ENCODE assay signal across 21 cellular contexts in genomic region chr2:156155319-156155718, GRCh38.
"Had no signal": no experiment of that assay in that cellular context is flagged by ENCODE, and none has a peak within 500 bp of the region (broad histone marks: within the 10 kb centered on the region; RNA-seq: fewer than 3 reads in every experiment).

No MANE protein-coding gene starts in this region.

- H3K4me3 ChIP-seq: coronary artery, dorsolateral prefrontal cortex, esophagus muscularis mucosa, gastrocnemius medialis, heart right ventricle, left lung, lower lobe of right lung, mucosa of descending colon had no signal

- H3K27ac Mint-ChIP-seq: mesothelial cell of epicardium, naive B cell had no signal

- H3K9me3 ChIP-seq: esophagus muscularis mucosa, gastrocnemius medialis, heart right ventricle, left lung, lower lobe of right lung had no signal

- H3K36me3 ChIP-seq: esophagus muscularis mucosa, gastrocnemius medialis, heart right ventricle, left lung, lower lobe of right lung had no signal

- H3K27ac ChIP-seq: coronary artery, dorsolateral prefrontal cortex, esophagus muscularis mucosa, gastrocnemius medialis, heart right ventricle, left lung, lower lobe of right lung had no signal

- DNase-seq: dermis blood vessel endothelial cell; dorsolateral prefrontal cortex; effector CD4-positive, alpha-beta T cell; effector memory CD4-positive, alpha-beta T cell; foreskin fibroblast; foreskin melanocyte; gastrocnemius medialis; glutamatergic neuron; head of caudate nucleus; heart right ventricle; hippocampal formation; left cardiac atrium; left lung; left ventricle myocardium superior; lower lobe of right lung; mesenchymal stem cell; mucosa of descending colon; naive B cell had no signal

- H3K4me3 Mint-ChIP-seq: mesothelial cell of epicardium, naive B cell had no signal

- ATAC-seq: gastrocnemius medialis, heart right ventricle, left cardiac atrium, left lung, left ventricle myocardium superior, lower lobe of right lung, mucosa of descending colon had no signal

- H3K4me1 Mint-ChIP-seq: mesothelial cell of epicardium, naive B cell had no signal

- H3K27me3 ChIP-seq: gastrocnemius medialis, heart right ventricle, left lung had no signal

- H3K36me3 Mint-ChIP-seq: mesothelial cell of epicardium, naive B cell had no signal

- H3K4me1 ChIP-seq: esophagus muscularis mucosa, gastrocnemius medialis, heart right ventricle, left lung, lower lobe of right lung had no signal
